8 cellular contexts compared by ENCODE assay signal in the genomic region with DNA sequence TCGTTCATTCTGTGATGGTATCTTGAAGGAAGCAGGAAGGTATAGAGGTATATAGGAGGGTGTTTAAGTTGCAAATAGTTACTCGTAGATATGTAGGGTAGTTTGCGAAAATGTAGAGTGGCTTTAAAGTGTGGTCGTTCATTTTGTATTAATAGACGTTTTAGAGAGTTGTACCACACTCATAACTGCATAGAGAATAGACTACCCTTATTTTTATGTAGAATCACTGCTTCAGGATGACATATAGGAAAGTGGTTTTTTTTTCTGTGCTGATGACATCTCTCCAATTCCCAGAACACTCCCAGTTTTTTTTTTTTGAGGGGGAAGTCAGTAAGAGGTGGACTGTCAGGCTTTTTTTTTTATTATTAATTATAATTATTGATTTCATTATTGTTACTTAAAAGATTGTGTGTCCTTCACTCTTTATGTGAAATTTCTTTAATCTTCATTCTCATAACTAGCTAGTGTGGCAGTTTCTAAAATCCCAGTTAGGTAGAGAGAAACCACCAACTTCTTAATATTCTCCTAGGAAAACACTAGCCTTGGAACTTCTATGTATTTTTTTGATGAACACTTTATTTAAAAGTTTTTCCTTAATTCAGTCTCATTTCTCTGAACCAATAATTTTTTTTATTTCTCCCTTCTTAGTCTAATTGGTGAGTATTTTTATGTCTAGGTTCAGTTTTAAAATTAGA. TPM values are rescaled to one million over a fixed set of nuclear protein-coding genes. Genes with fewer than 3 reads are reported as not detected.
DNase-seq lines count a peak whose midpoint lies in the region; ATAC-seq and TF ChIP-seq lines count a peak whose summit lies in the region.

No MANE protein-coding gene starts in this region.

- H3K36me3 ChIP-seq in adipocyte (ENCODE audit: control insufficient read depth, insufficient read depth, low read length, severe bottlenecking) (no peaks in the 10 kb centered on the region), kidney epithelial cell (ENCODE audit: control insufficient read depth, insufficient read depth, low read length) (no peaks in the 10 kb centered on the region), thymus (ENCODE audit: control insufficient read depth, insufficient read depth) (no peaks in the 10 kb centered on the region)

- no peak for DNase-seq in activated CD8-positive, alpha-beta memory T cell treated with anti-CD3 and anti-CD28 coated beads, Interleukin-2, amount 10 ng/mL, durations not matched to agents 7 days and 5 days
- DNase-seq in activated CD8-positive, alpha-beta memory T cell treated with anti-CD3 and anti-CD28 coated beads, Interleukin-2, amount 50 U/mL, for 48 hours: no peak
- DNase-seq in adipocyte (ENCODE audit: low read depth) (peak; percentile 45), kidney epithelial cell (ENCODE audit: low read depth) (no peak), SW480 (ENCODE audit: low spot score) (no peak), retina (no peak)

- no peak for ATAC-seq in activated CD8-positive, alpha-beta memory T cell treated with anti-CD3 and anti-CD28 coated beads, Interleukin-2, amount 10 ng/mL, durations not matched to agents 7 days and 5 days
- ATAC-seq in GM19463 (IDR thresholded peaks at IDR 0.05; ENCODE audit: unreplicated experiment): no peak

- peaks cover 74% of the 10 kb centered on the region for H3K36me3 Mint-ChIP-seq in activated CD8-positive, alpha-beta memory T cell treated with anti-CD3 and anti-CD28 coated beads, Interleukin-2, amount 10 ng/mL, durations not matched to agents 7 days and 5 days

- H3K4me1 ChIP-seq in adipocyte (ENCODE audit: control insufficient read depth, insufficient read depth, low read length): peaks cover 67% of the 10 kb centered on the region
- peaks cover 30% of the 10 kb centered on the region for H3K4me1 ChIP-seq in thymus (ENCODE audit: control insufficient read depth, insufficient read depth, low read length)

- no peaks in the 10 kb centered on the region for H3K9me3 Mint-ChIP-seq in activated CD8-positive, alpha-beta memory T cell treated with anti-CD3 and anti-CD28 coated beads, Interleukin-2, amount 10 ng/mL, durations not matched to agents 7 days and 5 days (ENCODE audit: low read depth)

- H3K4me3 ChIP-seq in adipocyte (ENCODE audit: low read length) (peak overlapping the region; percentile 93), kidney epithelial cell (ENCODE audit: low read depth, low read length) (peak overlapping the region; percentile 99), thymus (ENCODE audit: low read length) (peak overlapping the region; percentile 100)

- H3K27ac Mint-ChIP-seq in activated CD8-positive, alpha-beta memory T cell treated with anti-CD3 and anti-CD28 coated beads, Interleukin-2, amount 10 ng/mL, durations not matched to agents 7 days and 5 days: peak overlapping the region; percentile 93

- no peak for TF ChIP-seq CTCF in kidney epithelial cell (IDR thresholded peaks at IDR 0.05; ENCODE audit: insufficient read depth, low read length, poor library complexity, severe bottlenecking)

- no peaks in the 10 kb centered on the region for H3K27me3 Mint-ChIP-seq in activated CD8-positive, alpha-beta memory T cell treated with anti-CD3 and anti-CD28 coated beads, Interleukin-2, amount 10 ng/mL, durations not matched to agents 7 days and 5 days

- peak overlapping the region; percentile 92 for H3K4me3 Mint-ChIP-seq in activated CD8-positive, alpha-beta memory T cell treated with anti-CD3 and anti-CD28 coated beads, Interleukin-2, amount 10 ng/mL, durations not matched to agents 7 days and 5 days

- H3K4me1 Mint-ChIP-seq in activated CD8-positive, alpha-beta memory T cell treated with anti-CD3 and anti-CD28 coated beads, Interleukin-2, amount 10 ng/mL, durations not matched to agents 7 days and 5 days: peaks cover 65% of the 10 kb centered on the region

- CTCF ChIA-PET in activated CD8-positive, alpha-beta memory T cell treated with anti-CD3 and anti-CD28 coated beads, Interleukin-2, amount 10 ng/mL, durations not matched to agents 7 days and 5 days (lab: Charles Lee): no interaction called here

- H3K27me3 ChIP-seq in adipocyte (replicated peaks; ENCODE audit: control insufficient read depth, insufficient read depth, low read length) (no peaks in the 10 kb centered on the region), kidney epithelial cell (ENCODE audit: control insufficient read depth, insufficient read depth, low read length) (no peaks in the 10 kb centered on the region), thymus (ENCODE audit: control insufficient read depth, insufficient read depth) (no peaks in the 10 kb centered on the region)

- peak overlapping the region; percentile 99 for H3K9ac ChIP-seq in adipocyte (ENCODE audit: low read length)

- WGBS in thymus: 1% methylated on average over 5 of the region's 5 CpGs

- H3K9me3 ChIP-seq in adipocyte (ENCODE audit: control insufficient read depth, low read length) (no peaks in the 10 kb centered on the region), thymus (ENCODE audit: control insufficient read depth) (no peaks in the 10 kb centered on the region)

- H3K27ac ChIP-seq in thymus (ENCODE audit: low read depth): peak overlapping the region; percentile 57

RNA-seq across cellular contexts. Expression of a gene that starts 1.5 kb away (rescaled TPM):
- total RNA-seq in activated CD8-positive, alpha-beta memory T cell treated with anti-CD3 and anti-CD28 coated beads, Interleukin-2, amount 10 ng/mL, durations not matched to agents 7 days and 5 days: 100 to 1,000 TPM; 511 to 626 TPM
- total RNA-seq in kidney epithelial cell: 235 and 240 TPM in 2 replicates
- 119 TPM for polyA plus RNA-seq in thymus
